ENCODE assay signal across 11 cellular contexts in genomic region chr11:10067629-10068300, GRCh38.
DNase-seq lines count a peak whose midpoint lies in the region; ATAC-seq, FAIRE-seq and TF ChIP-seq lines count a peak whose summit lies in the region.
"Had no signal": no experiment of that assay in that cellular context is flagged by ENCODE, and none has a peak within 500 bp of the region (broad histone marks: within the 10 kb centered on the region; RNA-seq: fewer than 3 reads in every experiment).

No MANE protein-coding gene starts in this region.

- H2BK15ac ChIP-seq in IMR-90 (ENCODE audit: low read depth, low read length) (no peak overlapping the region), H1 (ENCODE audit: low read length) (no peak overlapping the region)

- H3K56ac ChIP-seq in IMR-90 (ENCODE audit: extremely low read depth, insufficient read depth, low read length) (no peak overlapping the region), H1 (replicated peaks; ENCODE audit: insufficient read length, low read depth, low read length) (no peak overlapping the region)

- H2BK20ac ChIP-seq in IMR-90 (ENCODE audit: low read depth, low read length) (no peak overlapping the region), H1 (ENCODE audit: low read length) (no peak overlapping the region)

- H3K18ac ChIP-seq in IMR-90 (ENCODE audit: low read depth, low read length) = no peak overlapping the region
- no peak overlapping the region; the same call in 1 of the 2 replicates for H3K18ac ChIP-seq in H1 (ENCODE audit: extremely low read depth, low read length)

- H4K5ac ChIP-seq in IMR-90 (ENCODE audit: low read depth, low read length) = peak overlapping the region; percentile 69; the same call in 1 of the 2 replicates
- H4K5ac ChIP-seq in H1 (ENCODE audit: insufficient read length, low read depth, low read length) = peak overlapping the region; percentile 37

- no peak for TF ChIP-seq RAD21 in IMR-90 (IDR thresholded peaks at IDR 0.05; ENCODE audit: low read length)
- no peak for TF ChIP-seq RAD21 in H1 (IDR thresholded peaks at IDR 0.05 in 1 of 2, conservative IDR thresholded peaks at IDR 0.05 in 1 of 2; ENCODE audit: low read depth in 2 of 2, low read length in 2 of 2)

- in situ Hi-C loops in IMR-90 (cut with MboI; ENCODE audit: low sequenced_read_pairs) = no loop called here

- H3K9ac ChIP-seq in IMR-90 (ENCODE audit: low read depth, low read length) (no peak overlapping the region), H1 (replicated peaks in 1 of 4; ENCODE audit: extremely low read depth in 1 of 4, low read depth in 3 of 4, low read length in 3 of 4) (no peak overlapping the region), neural progenitor cell (no peak overlapping the region)
- H3K9ac ChIP-seq: BLaER1 had no signal

- CTCF ChIA-PET in IMR-90 (lab: Yijun Ruan, JAX) = interaction anchor here (0.5 to 1.3 kb wide), 2 partner anchors 9 to 197 kb away, joined by 4 read pairs; no protein-coding TSS in a partner anchor
- CTCF ChIA-PET in H1 (lab: Charles Lee; ENCODE audit: partially characterized antibody) = interaction anchor here (0.6 to 2.6 kb wide), 2 partner anchors 9 to 240 kb away, joined by 3 to 12 read pairs; no protein-coding TSS in a partner anchor
- CTCF ChIA-PET in activated CD8-positive, alpha-beta T cell treated with anti-CD3 and anti-CD28 coated beads for 36 hours (lab: Charles Lee) = interaction anchor here (2.8 kb wide), 1 partner anchor 9 kb away, joined by 16 read pairs; no protein-coding TSS in a partner anchor
- CTCF ChIA-PET in activated CD8-positive, alpha-beta memory T cell treated with anti-CD3 and anti-CD28 coated beads, Interleukin-2, amount 10 ng/mL, durations not matched to agents 7 days and 5 days (lab: Charles Lee) = interaction anchor here (1.1 kb wide), 1 partner anchor 9 kb away, joined by 6 read pairs; no protein-coding TSS in a partner anchor

- H3K4me3 ChIP-seq in IMR-90 (ENCODE audit: insufficient read depth, low read depth, low read length) (no peak overlapping the region), H1 (ENCODE audit: extremely low read depth in 1 of 4, insufficient read depth in 2 of 4, low read depth in 3 of 4, low read length in 4 of 4) (no peak overlapping the region; a peak in 1 of 8 replicates), neural progenitor cell (no peak overlapping the region)
- H3K4me3 ChIP-seq: BLaER1, SJCRH30 had no signal

- H3K14ac ChIP-seq in IMR-90 (replicated peaks; ENCODE audit: low read depth, low read length) = no peak overlapping the region
- H3K14ac ChIP-seq in H1 (ENCODE audit: insufficient read length) = no peak overlapping the region

- H3K9me3 Mint-ChIP-seq in neural progenitor cell = peaks cover 13% of the 10 kb centered on the region
- peaks cover 7% of the 10 kb centered on the region for H3K9me3 Mint-ChIP-seq in activated CD8-positive, alpha-beta T cell treated with anti-CD3 and anti-CD28 coated beads for 36 hours
- H3K9me3 Mint-ChIP-seq in activated CD8-positive, alpha-beta memory T cell treated with anti-CD3 and anti-CD28 coated beads, Interleukin-2, amount 10 ng/mL, durations not matched to agents 7 days and 5 days (ENCODE audit: low read depth) = peaks cover 3% of the 10 kb centered on the region

- H3K4me2 ChIP-seq in IMR-90 (ENCODE audit: low read depth, low read length) (no peak overlapping the region), H1 (ENCODE audit: insufficient read depth in 1 of 2, low read depth in 2 of 2, low read length in 2 of 2) (peak overlapping the region; percentile 10 to 18; a peak in 1 of 4 replicates), neural progenitor cell (no peak overlapping the region)
- H3K4me2 ChIP-seq: BLaER1 had no signal

- WGBS in IMR-90 (ENCODE audit: extremely low coverage in 2 of 2, insufficient read length in 1 of 2), 2 experiments = no CpG with 5 or more reads among the region's 3 CpGs
- WGBS in H1 (ENCODE audit: extremely low coverage in 1 of 2, insufficient coverage in 1 of 2, insufficient read length in 1 of 2, insufficient replicate concordance in 2 of 2, low coverage in 1 of 2, low lambda C conversion rate in 2 of 2, missing lambda C conversion rate in 1 of 2), 2 experiments = 56% methylated on average over 3 of the region's 3 CpGs; no CpG with 5 or more reads in 1 of the 2 experiments

- peaks cover 3% of the 10 kb centered on the region for H3K4me1 ChIP-seq in IMR-90 (ENCODE audit: control insufficient read depth, insufficient read depth, low read length)
- peaks cover 2 to 8% (median 6%) of the 10 kb centered on the region in 4 experiments; a peak in 6 of 7 replicates for H3K4me1 ChIP-seq in H1 (replicated peaks in 1 of 4; ENCODE audit: control insufficient read depth in 3 of 4, insufficient read depth in 4 of 4, low read length in 3 of 4)
- H3K4me1 ChIP-seq in neural progenitor cell = peaks cover 9% of the 10 kb centered on the region
- H3K4me1 ChIP-seq: BLaER1, SJCRH30 had no signal

- DNase-seq in H54 (ENCODE audit: insufficient read length, low spot score) (no peak), IMR-90 (no peak), H1 (ENCODE audit: low read depth in 1 of 2, low spot score in 2 of 2) (no peak), neural progenitor cell (ENCODE audit: low spot score) (peak; percentile 3), ureter (ENCODE audit: low spot score) (no peak)
- DNase-seq in activated CD8-positive, alpha-beta T cell treated with anti-CD3 and anti-CD28 coated beads for 36 hours = no peak
- DNase-seq in activated CD8-positive, alpha-beta memory T cell treated with anti-CD3 and anti-CD28 coated beads, Interleukin-2, amount 10 ng/mL, durations not matched to agents 7 days and 5 days = no peak
- DNase-seq: NCI-H1092, NCI-H748 treated with DMSO at 0.1 percent for 48 hours, SJCRH30 had no signal

- no peaks in the 10 kb centered on the region for H3F3A ChIP-seq in neural progenitor cell (ENCODE audit: low read depth)

- TF ChIP-seq CTCF in IMR-90 (conservative IDR thresholded peaks at IDR 0.05; ENCODE audit: low read depth, low read length) = no peak
- TF ChIP-seq CTCF in H1 (IDR thresholded peaks at IDR 0.05; ENCODE audit: control extremely low read depth in 1 of 3, insufficient read depth in 1 of 3, low read depth in 1 of 3, low read length in 3 of 3) = no peak
- no peak for TF ChIP-seq CTCF in neural progenitor cell (IDR thresholded peaks at IDR 0.05)
- no peak for TF ChIP-seq CTCF in activated CD8-positive, alpha-beta T cell treated with anti-CD3 and anti-CD28 coated beads for 36 hours (IDR thresholded peaks at IDR 0.05)

- H3K79me2 ChIP-seq in H1 (ENCODE audit: control insufficient read depth in 1 of 2, insufficient read depth in 2 of 2, low read length in 2 of 2) (peaks cover 0 to 11% of the 10 kb centered on the region in 2 experiments; a peak in 2 of 4 replicates), neural progenitor cell (ENCODE audit: low read depth) (no peaks in the 10 kb centered on the region)

- H2AK9ac ChIP-seq in IMR-90 (replicated peaks; ENCODE audit: low read depth, low read length, poor library complexity) = no peak overlapping the region

- no peaks in the 10 kb centered on the region for H3K27me3 Mint-ChIP-seq in neural progenitor cell (ENCODE audit: insufficient read depth, low read depth)
- no peaks in the 10 kb centered on the region for H3K27me3 Mint-ChIP-seq in activated CD8-positive, alpha-beta T cell treated with anti-CD3 and anti-CD28 coated beads for 36 hours
- H3K27me3 Mint-ChIP-seq in activated CD8-positive, alpha-beta memory T cell treated with anti-CD3 and anti-CD28 coated beads, Interleukin-2, amount 10 ng/mL, durations not matched to agents 7 days and 5 days = no peaks in the 10 kb centered on the region

- no peaks in the 10 kb centered on the region for H3K23me2 ChIP-seq in H1 (ENCODE audit: low read depth, low read length)

- no TSS peak for BruUV-seq in IMR-90 (replicated peaks; lab: Mats Ljungman, UMichigan)

- H3K27ac ChIP-seq in IMR-90 (ENCODE audit: insufficient read depth, low read length) (no peak overlapping the region), H1 (ENCODE audit: low read depth, low read length) (no peak overlapping the region), neural progenitor cell (no peak overlapping the region)
- H3K27ac ChIP-seq: BLaER1, SJCRH30 had no signal

- H2AK5ac ChIP-seq in IMR-90 (ENCODE audit: low read depth, low read length) = no peak overlapping the region
- H2AK5ac ChIP-seq in H1 (ENCODE audit: low read depth, low read length) = no peak overlapping the region

- H3K27ac Mint-ChIP-seq in neural progenitor cell = no peak overlapping the region
- no peak overlapping the region for H3K27ac Mint-ChIP-seq in activated CD8-positive, alpha-beta T cell treated with anti-CD3 and anti-CD28 coated beads for 36 hours
- no peak overlapping the region for H3K27ac Mint-ChIP-seq in activated CD8-positive, alpha-beta memory T cell treated with anti-CD3 and anti-CD28 coated beads, Interleukin-2, amount 10 ng/mL, durations not matched to agents 7 days and 5 days

- H3K36me3 Mint-ChIP-seq in neural progenitor cell = peaks cover 7% of the 10 kb centered on the region
- H3K36me3 Mint-ChIP-seq in activated CD8-positive, alpha-beta T cell treated with anti-CD3 and anti-CD28 coated beads for 36 hours (ENCODE audit: low read depth) = peaks cover 2% of the 10 kb centered on the region
- H3K36me3 Mint-ChIP-seq in activated CD8-positive, alpha-beta memory T cell treated with anti-CD3 and anti-CD28 coated beads, Interleukin-2, amount 10 ng/mL, durations not matched to agents 7 days and 5 days = no peaks in the 10 kb centered on the region

- ATAC-seq in IMR-90 (ENCODE audit: low read depth) = no peak
- ATAC-seq in activated CD8-positive, alpha-beta T cell treated with anti-CD3 and anti-CD28 coated beads for 36 hours = no peak
- ATAC-seq in activated CD8-positive, alpha-beta memory T cell treated with anti-CD3 and anti-CD28 coated beads, Interleukin-2, amount 10 ng/mL, durations not matched to agents 7 days and 5 days = no peak

- H3K9me3 ChIP-seq in IMR-90 (ENCODE audit: control insufficient read depth, insufficient read depth, low read length) (peaks cover 3% of the 10 kb centered on the region; the same call in 1 of the 2 replicates), H1 (ENCODE audit: insufficient read depth in 2 of 2, low read depth in 1 of 2, low read length in 1 of 2) (peaks cover 3% of the 10 kb centered on the region in 2 experiments; a peak in 1 of 4 replicates), neural progenitor cell (ENCODE audit: low read depth) (no peaks in the 10 kb centered on the region)
- H3K9me3 ChIP-seq: SJCRH30 had no signal

- peaks cover 3% of the 10 kb centered on the region; the same call in 1 of the 2 replicates for H3K9me1 ChIP-seq in IMR-90 (ENCODE audit: insufficient read depth, low read length)

- intact Hi-C loops in IMR-90 (cut with micrococcal nuclease) = no loop called here
- intact Hi-C loops in activated CD8-positive, alpha-beta T cell treated with anti-CD3 and anti-CD28 coated beads for 36 hours (cut with micrococcal nuclease) = no loop called here

- peaks cover 2% of the 10 kb centered on the region for H3K4me1 Mint-ChIP-seq in neural progenitor cell
- H3K4me1 Mint-ChIP-seq in activated CD8-positive, alpha-beta T cell treated with anti-CD3 and anti-CD28 coated beads for 36 hours (ENCODE audit: low read depth) = no peaks in the 10 kb centered on the region
- no peaks in the 10 kb centered on the region for H3K4me1 Mint-ChIP-seq in activated CD8-positive, alpha-beta memory T cell treated with anti-CD3 and anti-CD28 coated beads, Interleukin-2, amount 10 ng/mL, durations not matched to agents 7 days and 5 days

- H4K91ac ChIP-seq in IMR-90 (ENCODE audit: insufficient read depth, low read depth, low read length) (no peak overlapping the region), H1 (replicated peaks; ENCODE audit: insufficient read length, low read length) (no peak overlapping the region)

- TF ChIP-seq POLR2A in H54 (IDR thresholded peaks at IDR 0.05; ENCODE audit: low read depth, low read length) (no peak), IMR-90 (IDR thresholded peaks at IDR 0.05; ENCODE audit: low read depth, low read length) (no peak), H1 (IDR thresholded peaks at IDR 0.05; ENCODE audit: control extremely low read depth in 1 of 2, low read depth in 2 of 2, low read length in 2 of 2) (no peak)

- H2BK5ac ChIP-seq in IMR-90 (ENCODE audit: low read depth, low read length, poor library complexity, severe bottlenecking) (no peak overlapping the region), H1 (ENCODE audit: low read depth, low read length) (no peak overlapping the region; the same call in 1 of the 2 replicates)

- H3K23ac ChIP-seq in IMR-90 (ENCODE audit: low read depth, low read length) (no peak overlapping the region), H1 (ENCODE audit: insufficient read length) (no peak overlapping the region)

- dilution Hi-C loops in IMR-90 (cut with HindIII; ENCODE audit: low sequenced_read_pairs, unreplicated experiment) = no loop called here

- no peak overlapping the region for H2BK120ac ChIP-seq in IMR-90 (ENCODE audit: low read depth, low read length)
- peak overlapping the region; percentile 47 for H2BK120ac ChIP-seq in H1 (replicated peaks; ENCODE audit: low read depth, low read length)

- no peak overlapping the region for H3K4ac ChIP-seq in IMR-90 (ENCODE audit: low read depth, low read length)
- no peak overlapping the region for H3K4ac ChIP-seq in H1 (replicated peaks; ENCODE audit: insufficient read length, low read depth, low read length)

- H3K79me1 ChIP-seq in IMR-90 (ENCODE audit: low read depth in 1 of 2, low read length in 2 of 2) = peaks cover 17 to 31% of the 10 kb centered on the region in 2 experiments
- H3K79me1 ChIP-seq in H1 (ENCODE audit: low read depth, low read length) = no peaks in the 10 kb centered on the region

- H3K36me3 ChIP-seq in IMR-90 (ENCODE audit: control insufficient read depth, insufficient read depth, low read length) = no peaks in the 10 kb centered on the region
- peaks cover 0 to 2% (median 0%) of the 10 kb centered on the region in 4 experiments; a peak in 1 of 8 replicates for H3K36me3 ChIP-seq in H1 (ENCODE audit: control insufficient read depth in 2 of 4, insufficient read depth in 4 of 4, low read length in 3 of 4)
- H3K36me3 ChIP-seq in neural progenitor cell = no peaks in the 10 kb centered on the region
- H3K36me3 ChIP-seq: BLaER1, SJCRH30 had no signal

- no peak overlapping the region for H2AFZ ChIP-seq in IMR-90 (replicated peaks; ENCODE audit: low read length, poor library complexity)
- no peak overlapping the region for H2AFZ ChIP-seq in H1 (ENCODE audit: low read length)
- H2AFZ ChIP-seq in neural progenitor cell (replicated peaks) = no peak overlapping the region

- FAIRE-seq in H54 (lab: Jason Lieb, UNC) (peak; percentile 96), H1 (lab: Jason Lieb, UNC) (peak; percentile 83)

- H3K4me3 Mint-ChIP-seq in neural progenitor cell = no peak overlapping the region
- H3K4me3 Mint-ChIP-seq in activated CD8-positive, alpha-beta T cell treated with anti-CD3 and anti-CD28 coated beads for 36 hours = no peak overlapping the region
- H3K4me3 Mint-ChIP-seq in activated CD8-positive, alpha-beta memory T cell treated with anti-CD3 and anti-CD28 coated beads, Interleukin-2, amount 10 ng/mL, durations not matched to agents 7 days and 5 days = no peak overlapping the region

- no peaks in the 10 kb centered on the region for H3K27me3 ChIP-seq in IMR-90 (ENCODE audit: control insufficient read depth, insufficient read depth, low read length)
- H3K27me3 ChIP-seq in H1 (replicated peaks in 1 of 4; ENCODE audit: control insufficient read depth in 3 of 4, extremely low read depth in 1 of 4, insufficient read depth in 3 of 4, low read length in 3 of 4) = no peaks in the 10 kb centered on the region
- H3K27me3 ChIP-seq in neural progenitor cell = no peaks in the 10 kb centered on the region
- H3K27me3 ChIP-seq: BLaER1, SJCRH30 had no signal

- POLR2A ChIA-PET in IMR-90 (lab: Charles Lee; ENCODE audit: unreplicated experiment) = no interaction called here
- POLR2A ChIA-PET in H1 (lab: Charles Lee; ENCODE audit: partially characterized antibody) = no interaction called here
- POLR2A ChIA-PET in activated CD8-positive, alpha-beta T cell treated with anti-CD3 and anti-CD28 coated beads for 36 hours (lab: Charles Lee) = no interaction called here

- no peak for TF ChIP-seq EP300 in H1 (IDR thresholded peaks at IDR 0.05; ENCODE audit: borderline replicate concordance in 1 of 2, low read depth in 2 of 2, low read length in 2 of 2)

- no peak overlapping the region for H4K8ac ChIP-seq in IMR-90 (ENCODE audit: low read depth in 2 of 2, low read length in 2 of 2)
- no peak overlapping the region for H4K8ac ChIP-seq in H1 (ENCODE audit: extremely low read depth, insufficient read depth, low read length)

- no peaks in the 10 kb centered on the region; the same call in 1 of the 2 replicates for H4K20me1 ChIP-seq in IMR-90 (ENCODE audit: insufficient read depth, low read length)
- no peaks in the 10 kb centered on the region for H4K20me1 ChIP-seq in H1 (replicated peaks in 1 of 2; ENCODE audit: control insufficient read depth in 1 of 2, insufficient read depth in 2 of 2, low read length in 2 of 2)
- no peaks in the 10 kb centered on the region for H4K20me1 ChIP-seq in neural progenitor cell (ENCODE audit: low read depth)
- H4K20me1 ChIP-seq: BLaER1 had no signal

- H2BK12ac ChIP-seq in H1 (ENCODE audit: low read depth, low read length) = no peak overlapping the region

Comparison
In these comparisons a context has a peak if more than half of its experiments do, and no peak if none do; other contexts are left out.
1. H3K4me2 ChIP-seq: peak in H1 (2 of 2); none in IMR-90 (single experiment) and neural progenitor cell (single experiment).